ENCODE assay signal across 12 cellular contexts in genomic region chr6:336159-337114, GRCh38. TPM values are rescaled to one million over a fixed set of nuclear protein-coding genes. Genes with fewer than 3 reads are reported as not detected.
DNase-seq lines count a peak whose midpoint lies in the region; ATAC-seq and TF ChIP-seq lines count a peak whose summit lies in the region.
"Had no signal": no experiment of that assay in that cellular context is flagged by ENCODE, and none has a peak within 500 bp of the region (broad histone marks: within the 10 kb centered on the region; RNA-seq: fewer than 3 reads in every experiment).

No MANE protein-coding gene starts in this region.

- no peaks in the 10 kb centered on the region for H3K27me3 Mint-ChIP-seq in naive thymus-derived CD8-positive, alpha-beta T cell
- H3K27me3 Mint-ChIP-seq in endothelial cell (ENCODE audit: unreplicated experiment) (peaks cover 2% of the 10 kb centered on the region), WTC11 (ENCODE audit: low read depth) (peaks cover 7% of the 10 kb centered on the region; the same call in 1 of the 2 replicates)

- peaks cover 0 to under 1% (median 0%) of the 10 kb centered on the region in 9 donors for H3K9me3 Mint-ChIP-seq in naive thymus-derived CD8-positive, alpha-beta T cell
- H3K9me3 Mint-ChIP-seq in endothelial cell (ENCODE audit: unreplicated experiment) (peaks cover 18% of the 10 kb centered on the region), WTC11 (peaks cover 46% of the 10 kb centered on the region)

- peak overlapping the region; percentile 16 to 84 (median 71) for H3K4me3 Mint-ChIP-seq in naive thymus-derived CD8-positive, alpha-beta T cell
- no peak overlapping the region for H3K4me3 Mint-ChIP-seq in endothelial cell (ENCODE audit: unreplicated experiment)
- H3K4me3 Mint-ChIP-seq in WTC11: no peak overlapping the region

- no peak overlapping the region for H3K27ac ChIP-seq in substantia nigra (ENCODE audit: low read depth, low read length, poor library complexity, severe bottlenecking)

- ATAC-seq in GM18870 (IDR thresholded peaks at IDR 0.05; ENCODE audit: unreplicated experiment) (peak; percentile 38), GM21737 (IDR thresholded peaks at IDR 0.05; ENCODE audit: unreplicated experiment) (peak; percentile 33), WTC11 (no peak)
- ATAC-seq in naive thymus-derived CD8-positive, alpha-beta T cell: peak; percentile 31 to 41

- DNase-seq in NB4 (ENCODE audit: low read depth) (peak; percentile 83), substantia nigra (lab: John Stamatoyannopoulos, UW) (no peak), NCI-H524 (lab: John Stamatoyannopoulos, UW) (no peak), endothelial cell (ENCODE audit: low spot score) (no peak), WTC11 (ENCODE audit: low spot score) (no peak)
- peak in 2 of 10 donors; percentile 33 to 39 for DNase-seq in naive thymus-derived CD8-positive, alpha-beta T cell
- DNase-seq: NCI-H1092, upper lobe of left lung had no signal

- CTCF ChIA-PET in WTC11 (lab: Charles Lee): interaction anchor here (1.9 kb wide), 1 partner anchor 15 kb away, joined by 5 read pairs; no protein-coding TSS in a partner anchor

- no peak overlapping the region for H3K4me3 ChIP-seq in NB4 (ENCODE audit: low read depth, low read length)
- H3K4me3 ChIP-seq: coronary artery, skin epidermis, upper lobe of left lung had no signal

- peak overlapping the region; percentile 10 to 86 (median 64) for H3K27ac Mint-ChIP-seq in naive thymus-derived CD8-positive, alpha-beta T cell
- no peak overlapping the region for H3K27ac Mint-ChIP-seq in endothelial cell (ENCODE audit: unreplicated experiment)
- H3K27ac Mint-ChIP-seq in WTC11: no peak overlapping the region

- POLR2A ChIA-PET in naive thymus-derived CD8-positive, alpha-beta T cell (lab: Charles Lee): no interaction called here
- POLR2A ChIA-PET in WTC11 (lab: Charles Lee): no interaction called here

- no peak for TF ChIP-seq CTCF in NB4 (IDR thresholded peaks at IDR 0.05; ENCODE audit: low read depth, low read length)
- no peak for TF ChIP-seq CTCF in endothelial cell (IDR thresholded peaks at IDR 0.05; ENCODE audit: unreplicated experiment)
- TF ChIP-seq CTCF in WTC11 (IDR thresholded peaks at IDR 0.05): no peak

- peaks cover 0 to 3% (median 0%) of the 10 kb centered on the region in 3 donors for H3K36me3 Mint-ChIP-seq in naive thymus-derived CD8-positive, alpha-beta T cell
- H3K36me3 Mint-ChIP-seq in endothelial cell (ENCODE audit: low read depth, unreplicated experiment) (peaks cover 8% of the 10 kb centered on the region), WTC11 (peaks cover 44% of the 10 kb centered on the region)

- TF ChIP-seq POLR2A in NB4 (IDR thresholded peaks at IDR 0.05; ENCODE audit: extremely low read depth, insufficient read length): no peak

- peaks cover 31 to 60% (median 54%) of the 10 kb centered on the region in 4 donors for H3K4me1 Mint-ChIP-seq in naive thymus-derived CD8-positive, alpha-beta T cell
- H3K4me1 Mint-ChIP-seq in endothelial cell (ENCODE audit: unreplicated experiment): no peaks in the 10 kb centered on the region
- H3K4me1 Mint-ChIP-seq in WTC11: no peaks in the 10 kb centered on the region

TF ChIP-seq in WTC11, 78 proteins besides CTCF, POLR2A, EP300 and RAD21 (continues in another document):
- TF ChIP-seq E2F1 (CRISPR knock-in tag; IDR thresholded peaks at IDR 0.05): no peak
- no peak for TF ChIP-seq ATF6 (CRISPR knock-in tag; IDR thresholded peaks at IDR 0.05)
- TF ChIP-seq GRHL2 (CRISPR knock-in tag; IDR thresholded peaks at IDR 0.05; ENCODE audit: insufficient replicate concordance, severe bottlenecking): no peak
- no peak for TF ChIP-seq OVOL2 (CRISPR knock-in tag; IDR thresholded peaks at IDR 0.05; ENCODE audit: borderline replicate concordance)
- TF ChIP-seq GABPB1 (CRISPR knock-in tag; IDR thresholded peaks at IDR 0.05): no peak
- no peak for TF ChIP-seq ZBTB43 (CRISPR knock-in tag; IDR thresholded peaks at IDR 0.05)
- no peak for TF ChIP-seq RORB (CRISPR knock-in tag; IDR thresholded peaks at IDR 0.05)
- TF ChIP-seq ZNF416 (CRISPR knock-in tag; IDR thresholded peaks at IDR 0.05): no peak
- no peak for TF ChIP-seq TEAD1 (CRISPR knock-in tag; IDR thresholded peaks at IDR 0.05)
- no peak for TF ChIP-seq KAT7 (CRISPR knock-in tag; IDR thresholded peaks at IDR 0.05; ENCODE audit: borderline replicate concordance)
- TF ChIP-seq EMX1 (CRISPR knock-in tag; IDR thresholded peaks at IDR 0.05): no peak
- TF ChIP-seq PRDM15 (CRISPR knock-in tag; IDR thresholded peaks at IDR 0.05): no peak

RNA-seq across cellular contexts. Expression of gene DUSP22, which starts 44.1 kb away (rescaled TPM):
- total RNA-seq in naive thymus-derived CD8-positive, alpha-beta T cell: 10 to 100 TPM; 40.5 to 46.0 TPM
- 10 to 100 TPM; 40.1 to 45.8 (median 43.0) TPM for polyA plus RNA-seq in naive thymus-derived CD8-positive, alpha-beta T cell
- total RNA-seq in endothelial cell (ENCODE audit: unreplicated experiment): 57.3 TPM
- 37.2 to 41.4 TPM (median 38.5 TPM) in 3 replicates for total RNA-seq in WTC11 (2021)

RNA-seq across cellular contexts. Expression of gene IRF4, which starts 55.1 kb away (rescaled TPM):
- total RNA-seq in naive thymus-derived CD8-positive, alpha-beta T cell: 10 to 100 TPM in 1 of 2 experiments, 1 to 10 TPM in 1; 7.4 to 10.4 TPM
- polyA plus RNA-seq in naive thymus-derived CD8-positive, alpha-beta T cell: under 1 TPM; 0.44 to 0.97 (median 0.94) TPM
- total RNA-seq in endothelial cell (ENCODE audit: unreplicated experiment) (not detected), WTC11 (2021) (1.6 to 2.2 TPM (median 2.2 TPM) in 3 replicates)

Comparison
In these comparisons a context has a peak if more than half of its experiments do, and no peak if none do; other contexts are left out.
1. H3K27ac Mint-ChIP-seq: peak in naive thymus-derived CD8-positive, alpha-beta T cell (10 of 10); none in endothelial cell (single experiment) and WTC11 (single experiment).
2. H3K4me3 Mint-ChIP-seq: peak in naive thymus-derived CD8-positive, alpha-beta T cell (10 of 10); none in endothelial cell (single experiment) and WTC11 (single experiment).